21 cellular contexts compared by ENCODE assay signal in genomic region chrX:46617906-46618305, GRCh38. TPM values are rescaled to one million over a fixed set of nuclear protein-coding genes. Genes with fewer than 3 reads are reported as not detected.
A peak's percentile ranks its signal among the peaks of the same experiment; 100 is the strongest.
DNase-seq lines count a peak whose midpoint lies in the region; ATAC-seq, FAIRE-seq and TF ChIP-seq lines count a peak whose summit lies in the region.
"Had no signal": no experiment of that assay in that cellular context is flagged by ENCODE, and none has a peak within 500 bp of the region (broad histone marks: within the 10 kb centered on the region; RNA-seq: fewer than 3 reads in every experiment).

No MANE protein-coding gene starts in this region.

- TF ChIP-seq EP300 in HepG2 (IDR thresholded peaks at IDR 0.05; ENCODE audit: low read depth in 2 of 2, low read length in 2 of 2) (no peak), HepG2 (CRISPR knock-in tag; IDR thresholded peaks at IDR 0.05; ENCODE audit: borderline replicate concordance) (no peak)

- no peaks in the 10 kb centered on the region for H3K9me3 Mint-ChIP-seq in activated CD4-positive, alpha-beta T cell treated with anti-CD3 and anti-CD28 coated beads for 36 hours (ENCODE audit: low read depth)
- peaks cover 7% of the 10 kb centered on the region for H3K9me3 Mint-ChIP-seq in activated T-helper 1 cell treated with anti-CD3 and anti-CD28 coated beads, Interleukin-12 subunit alpha, Interleukin-12 subunit beta, Interleukin-2, Interleukin-4 antibody, amounts not matched to agents 30 ng/mL and 10 ng/mL and 1 ng/mL, durations not matched to agents 14 hours and 24 hours and 36 hours
- no peaks in the 10 kb centered on the region for H3K9me3 Mint-ChIP-seq in endothelial cell (ENCODE audit: unreplicated experiment)
- H3K9me3 Mint-ChIP-seq: HFFc6 had no signal

- no peaks in the 10 kb centered on the region for H3K36me3 ChIP-seq in HepG2 (replicated peaks in 1 of 2; ENCODE audit: control insufficient read depth in 1 of 2, insufficient read depth in 2 of 2, low read length in 2 of 2)

- no peak for TF ChIP-seq POLR2A in HepG2 (IDR thresholded peaks at IDR 0.05; ENCODE audit: insufficient read depth in 1 of 2, low read depth in 2 of 2, low read length in 2 of 2)

- no peak overlapping the region for H3K4me3 Mint-ChIP-seq in activated CD4-positive, alpha-beta T cell treated with anti-CD3 and anti-CD28 coated beads for 36 hours
- H3K4me3 Mint-ChIP-seq in activated T-helper 1 cell treated with anti-CD3 and anti-CD28 coated beads, Interleukin-12 subunit alpha, Interleukin-12 subunit beta, Interleukin-2, Interleukin-4 antibody, amounts not matched to agents 30 ng/mL and 10 ng/mL and 1 ng/mL, durations not matched to agents 14 hours and 24 hours and 36 hours, result peak overlapping the region; percentile 62
- no peak overlapping the region for H3K4me3 Mint-ChIP-seq in endothelial cell (ENCODE audit: unreplicated experiment)
- H3K4me3 Mint-ChIP-seq: B cell, HFFc6 had no signal

- no peaks in the 10 kb centered on the region for H3K79me2 ChIP-seq in HepG2 (ENCODE audit: insufficient read depth, low read length)

- H3K36me3 Mint-ChIP-seq in activated CD4-positive, alpha-beta T cell treated with anti-CD3 and anti-CD28 coated beads for 36 hours (ENCODE audit: low read depth), result peaks cover 44% of the 10 kb centered on the region
- H3K36me3 Mint-ChIP-seq in activated T-helper 1 cell treated with anti-CD3 and anti-CD28 coated beads, Interleukin-12 subunit alpha, Interleukin-12 subunit beta, Interleukin-2, Interleukin-4 antibody, amounts not matched to agents 30 ng/mL and 10 ng/mL and 1 ng/mL, durations not matched to agents 14 hours and 24 hours and 36 hours (ENCODE audit: low read depth), result peaks cover 54% of the 10 kb centered on the region
- H3K36me3 Mint-ChIP-seq in endothelial cell (ENCODE audit: low read depth, unreplicated experiment), result peaks cover 5% of the 10 kb centered on the region

- CTCF ChIA-PET in activated CD4-positive, alpha-beta T cell treated with anti-CD3 and anti-CD28 coated beads for 36 hours (lab: Charles Lee), result interaction anchor here (0.6 kb wide), 1 partner anchor 142 kb away, joined by 3 read pairs; no protein-coding TSS in a partner anchor
- CTCF ChIA-PET in HepG2 (lab: Yijun Ruan, JAX; ENCODE audit: low intra/inter-chr PET ratio, low total read pairs), result no interaction called here

- no peaks in the 10 kb centered on the region for H3K4me1 ChIP-seq in HepG2 (ENCODE audit: insufficient read depth, low read length)

- no TSS peak for BruUV-seq in HepG2 (replicated peaks; lab: Mats Ljungman, UMichigan)

- no peak overlapping the region for H3K4me2 ChIP-seq in HepG2 (ENCODE audit: low read depth, low read length)

- H3K9me3 ChIP-seq in HepG2 (ENCODE audit: low read length), result no peaks in the 10 kb centered on the region

- no peak for FAIRE-seq in HepG2 (lab: Jason Lieb, UNC)
- FAIRE-seq in frontal cortex (lab: Jason Lieb, UNC), result no peak
- FAIRE-seq: K562 had no signal

- TF ChIP-seq RAD21 in HepG2 (CRISPR knock-in tag; IDR thresholded peaks at IDR 0.05), result no peak

- no peaks in the 10 kb centered on the region for H3K27me3 ChIP-seq in HepG2 (ENCODE audit: control insufficient read depth in 1 of 2, insufficient read depth in 2 of 2, low read length in 2 of 2)

- H3K4me1 Mint-ChIP-seq in activated CD4-positive, alpha-beta T cell treated with anti-CD3 and anti-CD28 coated beads for 36 hours, result peaks cover 9% of the 10 kb centered on the region
- peaks cover 33% of the 10 kb centered on the region for H3K4me1 Mint-ChIP-seq in activated T-helper 1 cell treated with anti-CD3 and anti-CD28 coated beads, Interleukin-12 subunit alpha, Interleukin-12 subunit beta, Interleukin-2, Interleukin-4 antibody, amounts not matched to agents 30 ng/mL and 10 ng/mL and 1 ng/mL, durations not matched to agents 14 hours and 24 hours and 36 hours (ENCODE audit: low read depth)
- H3K4me1 Mint-ChIP-seq in endothelial cell (ENCODE audit: unreplicated experiment), result peaks cover 6% of the 10 kb centered on the region
- H3K4me1 Mint-ChIP-seq: B cell had no signal

- no peak overlapping the region for H3K9ac ChIP-seq in HepG2 (ENCODE audit: insufficient read depth, low read depth, low read length)

- no peaks in the 10 kb centered on the region for H4K20me1 ChIP-seq in HepG2 (ENCODE audit: insufficient read depth, low read length)

- no peak overlapping the region for H3K27ac ChIP-seq in HepG2 (ENCODE audit: extremely low read length, insufficient read depth, low read length)

- no peak overlapping the region for H3K4me3 ChIP-seq in HepG2 (replicated peaks in 1 of 3; ENCODE audit: insufficient read depth in 1 of 3, low read depth in 2 of 3, low read length in 3 of 3)
- H3K4me3 ChIP-seq: K562 had no signal

- no peaks in the 10 kb centered on the region for H3K27me3 Mint-ChIP-seq in activated CD4-positive, alpha-beta T cell treated with anti-CD3 and anti-CD28 coated beads for 36 hours
- no peaks in the 10 kb centered on the region for H3K27me3 Mint-ChIP-seq in activated T-helper 1 cell treated with anti-CD3 and anti-CD28 coated beads, Interleukin-12 subunit alpha, Interleukin-12 subunit beta, Interleukin-2, Interleukin-4 antibody, amounts not matched to agents 30 ng/mL and 10 ng/mL and 1 ng/mL, durations not matched to agents 14 hours and 24 hours and 36 hours (ENCODE audit: insufficient read depth)
- H3K27me3 Mint-ChIP-seq in endothelial cell (ENCODE audit: unreplicated experiment), result no peaks in the 10 kb centered on the region
- H3K27me3 Mint-ChIP-seq: B cell had no signal

- peak; percentile 21 for DNase-seq in activated CD4-positive, alpha-beta T cell treated with anti-CD3 and anti-CD28 coated beads for 36 hours
- DNase-seq in activated CD4-positive, alpha-beta T cell treated with anti-CD3 and anti-CD28 coated beads for 1 hour, result no peak
- DNase-seq in stimulated activated CD4-positive, alpha-beta T cell treated with anti-CD3 and anti-CD28 coated beads, Interleukin-1b, Interleukin-23, amount 100 ng/mL, for 48 hours, result peak; percentile 3
- DNase-seq in stimulated activated CD4-positive, alpha-beta T cell treated with anti-CD3 and anti-CD28 coated beads, Interleukin-2, amount 100 ng/mL, for 24 hours, result no peak
- no peak for DNase-seq in activated T-helper 1 cell treated with anti-CD3 and anti-CD28 coated beads, Interleukin-12 subunit alpha, Interleukin-12 subunit beta, Interleukin-2, Interleukin-4 antibody, amounts not matched to agents 30 ng/mL and 10 ng/mL and 1 ng/mL, durations not matched to agents 14 hours and 24 hours and 36 hours (ENCODE audit: low spot score)
- no peak for DNase-seq in HepG2 (ENCODE audit: low spot score)
- DNase-seq in endothelial cell (ENCODE audit: low spot score), result no peak
- DNase-seq in frontal cortex (ENCODE audit: low spot score in 2 of 2), result no peak
- DNase-seq: DMS153, GDM1, H7, HFFc6, NCI-H1092 treated with DMSO at 0.1 percent for 48 hours, NCI-H146, NCI-H2029 treated with DMSO at 0.1 percent for 48 hours, NCI-H2227 treated with DMSO at 0.1 percent for 48 hours, NCI-H524, PC-3, RPMI8226 had no signal

- intact Hi-C loops in activated CD4-positive, alpha-beta T cell treated with anti-CD3 and anti-CD28 coated beads for 36 hours (cut with DNase I, micrococcal nuclease), result no loop called here
- intact Hi-C loops in activated T-helper 1 cell treated with anti-CD3 and anti-CD28 coated beads, Interleukin-12 subunit alpha, Interleukin-12 subunit beta, Interleukin-2, Interleukin-4 antibody, amounts not matched to agents 30 ng/mL and 10 ng/mL and 1 ng/mL, durations not matched to agents 14 hours and 24 hours and 36 hours (cut with micrococcal nuclease), result loop anchor here (1.0 to 10.0 kb wide), 2 partner anchors 10 to 293 kb away; no protein-coding TSS in a partner anchor
- intact Hi-C loops in HepG2 (cut with micrococcal nuclease; ENCODE audit: unreplicated experiment), result no loop called here

- in situ Hi-C loops in HepG2 (cut with HindIII; ENCODE audit: extremely low pct_ligation_motif_present, low pct_unique_long_range_greater_than_20kb), result no loop called here

- no peak overlapping the region for H2AFZ ChIP-seq in HepG2 (ENCODE audit: low read length)

- no peak for TF ChIP-seq CTCF in HepG2 (CRISPR knock-in tag; IDR thresholded peaks at IDR 0.05)
- no peak for TF ChIP-seq CTCF in endothelial cell (IDR thresholded peaks at IDR 0.05; ENCODE audit: unreplicated experiment)

- POLR2A ChIA-PET in activated CD4-positive, alpha-beta T cell treated with anti-CD3 and anti-CD28 coated beads for 36 hours (lab: Charles Lee), result no interaction called here
- POLR2A ChIA-PET in HepG2 (lab: Yijun Ruan, JAX), result no interaction called here

- H3K27ac Mint-ChIP-seq in activated CD4-positive, alpha-beta T cell treated with anti-CD3 and anti-CD28 coated beads for 36 hours, result no peak overlapping the region
- H3K27ac Mint-ChIP-seq in activated T-helper 1 cell treated with anti-CD3 and anti-CD28 coated beads, Interleukin-12 subunit alpha, Interleukin-12 subunit beta, Interleukin-2, Interleukin-4 antibody, amounts not matched to agents 30 ng/mL and 10 ng/mL and 1 ng/mL, durations not matched to agents 14 hours and 24 hours and 36 hours, result peak overlapping the region; percentile 86
- no peak overlapping the region for H3K27ac Mint-ChIP-seq in endothelial cell (ENCODE audit: unreplicated experiment)
- H3K27ac Mint-ChIP-seq: B cell, HFFc6 had no signal

- peak; percentile 26 for ATAC-seq in activated CD4-positive, alpha-beta T cell treated with anti-CD3 and anti-CD28 coated beads for 36 hours
- ATAC-seq in HepG2, result no peak
- ATAC-seq: K562, PC-3 had no signal

RNA-seq across cellular contexts. Expression of gene CHST7, which starts 44.3 kb away (rescaled TPM):
- total RNA-seq in activated CD4-positive, alpha-beta T cell treated with anti-CD3 and anti-CD28 coated beads for 36 hours, result 1 to 10 TPM; 2.0 to 2.5 TPM
- 5.2 and 6.2 TPM in 2 replicates for total RNA-seq in activated T-helper 1 cell treated with anti-CD3 and anti-CD28 coated beads, Interleukin-12 subunit alpha, Interleukin-12 subunit beta, Interleukin-2, Interleukin-4 antibody, amounts not matched to agents 30 ng/mL and 10 ng/mL and 1 ng/mL, durations not matched to agents 14 hours and 24 hours and 36 hours
- 2.6 and 5.2 TPM in 2 replicates for total RNA-seq in HepG2 (2016; rRNA removed; fragmentation: Illumina TruSeq; extraction: Trizol)
- 1.1 and 1.3 TPM in 2 replicates for total RNA-seq in HepG2 (2016; cell fraction: cytosol; rRNA removed; fragmentation: Illumina TruSeq; extraction: Trizol; ENCODE audit: low read depth)
- 2.8 and 5.0 TPM in 2 replicates for total RNA-seq in HepG2 (2016; cell fraction: insoluble cytoplasmic fraction; rRNA removed; fragmentation: Illumina TruSeq; extraction: Trizol)
- total RNA-seq in HepG2 (2016; cell fraction: membrane; rRNA removed; fragmentation: Illumina TruSeq; extraction: Trizol), result 1.9 and 2.2 TPM in 2 replicates
- total RNA-seq in HepG2 (2016; cell fraction: nucleus; rRNA removed; fragmentation: Illumina TruSeq; extraction: Trizol), result 3.6 and 5.2 TPM in 2 replicates
- polyA plus RNA-seq in HepG2 (2011; rRNA removed), result 2.4 and 2.8 TPM in 2 replicates
- polyA plus RNA-seq in HepG2 (2011; cell fraction: cytosol; rRNA removed), result 3.3 and 4.2 TPM in 2 replicates
- 2.5 and 3.6 TPM in 2 replicates for polyA plus RNA-seq in HepG2 (2011; cell fraction: nucleus; rRNA removed)
- 2.3 and 2.6 TPM in 2 replicates for polyA plus RNA-seq in HepG2 (2012)
- polyA plus RNA-seq in HepG2 (2016; cell fraction: cytosol; fragmentation: Illumina TruSeq; extraction: Trizol; ENCODE audit: low read depth), result 0.46 and 0.62 TPM in 2 replicates
- 1.7 and 2.0 TPM in 2 replicates for polyA plus RNA-seq in HepG2 (2016; cell fraction: insoluble cytoplasmic fraction; fragmentation: Illumina TruSeq; extraction: Trizol; ENCODE audit: low read depth)
- polyA plus RNA-seq in HepG2 (2016; cell fraction: membrane; fragmentation: Illumina TruSeq; extraction: Trizol; ENCODE audit: low read depth), result 0.87 and 0.94 TPM in 2 replicates
- 3.1 and 3.3 TPM in 2 replicates for polyA plus RNA-seq in HepG2 (2016; cell fraction: nucleus; fragmentation: Illumina TruSeq; extraction: Trizol; ENCODE audit: insufficient read depth, low read depth)
- 0.07 and 5.7 TPM in 2 replicates for polyA minus RNA-seq in HepG2 (2011; rRNA and poly(A)+ RNA removed; ENCODE audit: low replicate concordance)
- polyA minus RNA-seq in HepG2 (2011; cell fraction: cytosol; rRNA and poly(A)+ RNA removed), result 2.6 and 4.3 TPM in 2 replicates
- 3.5 and 4.4 TPM in 2 replicates for polyA minus RNA-seq in HepG2 (2011; cell fraction: nucleus; rRNA and poly(A)+ RNA removed)
- 54.6 TPM for total RNA-seq in endothelial cell (ENCODE audit: unreplicated experiment)
- 6.5 TPM for total RNA-seq in frontal cortex

Comparison
In these comparisons a context has a peak if more than half of its experiments do, and no peak if none do; other contexts are left out.
1. DNase-seq: peak in activated CD4-positive, alpha-beta T cell treated with anti-CD3 and anti-CD28 coated beads for 36 hours (single experiment) and stimulated activated CD4-positive, alpha-beta T cell treated with anti-CD3 and anti-CD28 coated beads, Interleukin-1b, Interleukin-23, amount 100 ng/mL, for 48 hours (single experiment); none in activated CD4-positive, alpha-beta T cell treated with anti-CD3 and anti-CD28 coated beads for 1 hour (single experiment), stimulated activated CD4-positive, alpha-beta T cell treated with anti-CD3 and anti-CD28 coated beads, Interleukin-2, amount 100 ng/mL, for 24 hours (0 of 2), activated T-helper 1 cell treated with anti-CD3 and anti-CD28 coated beads, Interleukin-12 subunit alpha, Interleukin-12 subunit beta, Interleukin-2, Interleukin-4 antibody, amounts not matched to agents 30 ng/mL and 10 ng/mL and 1 ng/mL, durations not matched to agents 14 hours and 24 hours and 36 hours (single experiment), HepG2 (single experiment), endothelial cell (single experiment) and frontal cortex (0 of 2).